Comparison of ENCODE assay signal across 14 cellular contexts in the genomic region with DNA sequence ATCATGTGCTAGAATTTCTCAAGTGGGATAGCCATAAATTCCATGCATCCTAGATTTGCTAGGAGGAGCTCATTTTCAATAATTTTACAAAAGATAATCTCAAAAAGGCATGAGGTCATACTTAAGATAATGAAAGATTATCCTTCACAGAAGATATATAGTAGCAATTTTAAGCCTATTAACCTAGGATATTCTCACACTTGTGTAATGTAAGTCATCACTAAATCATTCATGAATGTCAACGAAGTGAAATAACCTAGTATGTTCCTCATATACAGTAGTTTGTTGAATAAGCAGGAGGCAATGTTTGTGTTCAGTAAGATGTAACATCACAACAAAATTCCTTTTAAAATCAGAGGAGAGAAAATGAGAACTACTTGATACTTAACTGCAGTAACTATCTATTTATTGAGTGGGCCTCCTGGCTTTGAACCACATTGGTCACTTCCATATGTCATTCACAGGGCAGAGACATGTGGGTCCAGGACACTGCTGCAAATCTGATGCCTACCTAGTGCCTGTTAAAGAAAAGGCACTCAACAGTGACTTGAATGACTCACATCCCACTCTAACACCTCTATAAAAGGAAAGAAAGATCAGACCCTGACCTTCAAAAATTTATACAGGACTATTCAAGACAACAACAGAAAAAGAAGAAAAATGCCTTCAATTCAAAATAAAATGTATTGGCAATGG. TPM values are rescaled to one million over a fixed set of nuclear protein-coding genes. Genes with fewer than 3 reads are reported as not detected.
A peak's percentile ranks its signal among the peaks of the same experiment; 100 is the strongest.
DNase-seq lines count a peak whose midpoint lies in the region; ATAC-seq and TF ChIP-seq lines count a peak whose summit lies in the region.
"Had no signal": no experiment of that assay in that cellular context is flagged by ENCODE, and none has a peak within 500 bp of the region (broad histone marks: within the 10 kb centered on the region; RNA-seq: fewer than 3 reads in every experiment).

No MANE protein-coding gene starts in this region.

- no peak for TF ChIP-seq POLR2A in gastrocnemius medialis (IDR thresholded peaks at IDR 0.05)

- H2AFZ ChIP-seq in MM.1S (ENCODE audit: low read length): no peak overlapping the region

- H3K36me3 ChIP-seq in heart right ventricle: no peaks in the 10 kb centered on the region
- H3K36me3 ChIP-seq in gastrocnemius medialis: no peaks in the 10 kb centered on the region
- no peaks in the 10 kb centered on the region for H3K36me3 ChIP-seq in MM.1S (replicated peaks; ENCODE audit: insufficient read depth, low read length)

- 48 to 51% methylated on average over 1 of the region's 1 CpG for WGBS in heart right ventricle, 2 donors

- DNase-seq in ELR (ENCODE audit: low read depth) (peak; percentile 15), RPMI7951 (ENCODE audit: low read depth) (peak; percentile 9), heart right ventricle (no peak), gastrocnemius medialis (no peak), ecto neural progenitor cell (ENCODE audit: low spot score) (no peak), NCI-H1048 (lab: John Stamatoyannopoulos, UW) (no peak), MM.1S (no peak)
- DNase-seq: activated CD4-positive, CD25-positive, alpha-beta regulatory T cell; activated effector memory CD4-positive, alpha-beta T cell treated with anti-CD3 and anti-CD28 coated beads, Interleukin-2, amount 50 U/mL, for 16 hours; COR-L47; Kasumi-1; NCI-H69 had no signal

- H3K4me2 ChIP-seq in MM.1S (ENCODE audit: low read depth, low read length): no peak overlapping the region

- peaks cover 0 to 95% (median 53%) of the 10 kb centered on the region in 9 donors for H3K4me1 ChIP-seq in heart right ventricle
- H3K4me1 ChIP-seq in gastrocnemius medialis: peaks cover 75 to 83% of the 10 kb centered on the region in 2 donors
- no peaks in the 10 kb centered on the region for H3K4me1 ChIP-seq in MM.1S (ENCODE audit: low read length)

- no peaks in the 10 kb centered on the region for H3K9me2 ChIP-seq in MM.1S (replicated peaks; ENCODE audit: insufficient read depth, low read length)

- H3K27ac ChIP-seq in heart right ventricle (peak overlapping the region in 8 of 10 donors; percentile 24 to 64 (median 48)), gastrocnemius medialis (peak overlapping the region; percentile 54 to 70 (median 66)), MM.1S (ENCODE audit: low read length) (no peak overlapping the region)

- H3K79me2 ChIP-seq in MM.1S (ENCODE audit: low read length): no peaks in the 10 kb centered on the region

- no peak for TF ChIP-seq CTCF in heart right ventricle (IDR thresholded peaks at IDR 0.05)
- no peak for TF ChIP-seq CTCF in gastrocnemius medialis (IDR thresholded peaks at IDR 0.05 in 4 of 5, conservative IDR thresholded peaks at IDR 0.05 in 1 of 5)
- no peak for TF ChIP-seq CTCF in MM.1S (IDR thresholded peaks at IDR 0.05; ENCODE audit: low read length)

- in situ Hi-C loops in gastrocnemius medialis (cut with MboI; ENCODE audit: low sequenced_read_pairs in 4 of 4): loop anchor here in 2 of 4 donors (10.0 kb wide), 3 partner anchors 103 to 257 kb away; no protein-coding TSS in a partner anchor

- intact Hi-C loops in heart right ventricle (cut with DNase I): loop anchor here in 2 of 10 donors (10.0 kb wide), 1 partner anchor 103 kb away; no protein-coding TSS in a partner anchor
- intact Hi-C loops in gastrocnemius medialis (cut with DNase I; ENCODE audit: low total_unique reads): loop anchor here (10.0 kb wide), 1 partner anchor 383 kb away; no protein-coding TSS in a partner anchor

- no peaks in the 10 kb centered on the region for H4K20me1 ChIP-seq in MM.1S (ENCODE audit: insufficient read depth, low read length)

- H3K4me3 ChIP-seq in heart right ventricle (no peak overlapping the region), gastrocnemius medialis (peak overlapping the region in 1 of 4 donors; percentile 23), MM.1S (ENCODE audit: low read length) (no peak overlapping the region)

- no peak overlapping the region for H3K9ac ChIP-seq in MM.1S (ENCODE audit: low read length)

- H3K9me3 ChIP-seq in heart right ventricle (no peaks in the 10 kb centered on the region), gastrocnemius medialis (no peaks in the 10 kb centered on the region), MM.1S (replicated peaks; ENCODE audit: insufficient read depth, low read length) (no peaks in the 10 kb centered on the region)

- peak in 7 of 8 donors; percentile 54 to 87 (median 63) for ATAC-seq in heart right ventricle
- peak; percentile 73 to 79 for ATAC-seq in gastrocnemius medialis
- ATAC-seq in GM19467 (IDR thresholded peaks at IDR 0.05; ENCODE audit: unreplicated experiment): no peak

- H3K27me3 ChIP-seq in heart right ventricle (peaks cover 0 to 12% (median 0%) of the 10 kb centered on the region in 7 donors), gastrocnemius medialis (no peaks in the 10 kb centered on the region), MM.1S (replicated peaks; ENCODE audit: insufficient read depth, low read length) (no peaks in the 10 kb centered on the region)

- no peaks in the 10 kb centered on the region for H3F3A ChIP-seq in MM.1S (ENCODE audit: insufficient read depth, low read length)

RNA-seq across cellular contexts. Expression of a gene that starts 8.2 kb away (rescaled TPM):
- total RNA-seq in RPMI7951 (2014; rRNA removed; shearing (Covaris generic)): 5.5 and 7.8 TPM in 2 replicates
- total RNA-seq in heart right ventricle: 10 to 100 TPM; 34.7 to 58.8 (median 46.0) TPM
- polyA plus RNA-seq in heart right ventricle: 10 to 100 TPM in 1 of 2 donors, 1 to 10 TPM in 1; 6.0 to 27.2 TPM
- total RNA-seq in gastrocnemius medialis: 100 to 1,000 TPM in 1 of 4 donors, 10 to 100 TPM in 3; 80.0 to 233 (median 89.5) TPM
- total RNA-seq: activated CD8-positive, alpha-beta memory T cell treated with anti-CD3 and anti-CD28 coated beads for 36 hours had no signal

Comparison
In these comparisons a context has a peak if more than half of its experiments do, and no peak if none do; other contexts are left out.
1. DNase-seq: peak in ELR (single experiment) and RPMI7951 (single experiment); none in heart right ventricle (0 of 2), gastrocnemius medialis (0 of 2), ecto neural progenitor cell (single experiment), NCI-H1048 (single experiment) and MM.1S (single experiment).